ENCODE assay signal across 8 cellular contexts in the genomic region with DNA sequence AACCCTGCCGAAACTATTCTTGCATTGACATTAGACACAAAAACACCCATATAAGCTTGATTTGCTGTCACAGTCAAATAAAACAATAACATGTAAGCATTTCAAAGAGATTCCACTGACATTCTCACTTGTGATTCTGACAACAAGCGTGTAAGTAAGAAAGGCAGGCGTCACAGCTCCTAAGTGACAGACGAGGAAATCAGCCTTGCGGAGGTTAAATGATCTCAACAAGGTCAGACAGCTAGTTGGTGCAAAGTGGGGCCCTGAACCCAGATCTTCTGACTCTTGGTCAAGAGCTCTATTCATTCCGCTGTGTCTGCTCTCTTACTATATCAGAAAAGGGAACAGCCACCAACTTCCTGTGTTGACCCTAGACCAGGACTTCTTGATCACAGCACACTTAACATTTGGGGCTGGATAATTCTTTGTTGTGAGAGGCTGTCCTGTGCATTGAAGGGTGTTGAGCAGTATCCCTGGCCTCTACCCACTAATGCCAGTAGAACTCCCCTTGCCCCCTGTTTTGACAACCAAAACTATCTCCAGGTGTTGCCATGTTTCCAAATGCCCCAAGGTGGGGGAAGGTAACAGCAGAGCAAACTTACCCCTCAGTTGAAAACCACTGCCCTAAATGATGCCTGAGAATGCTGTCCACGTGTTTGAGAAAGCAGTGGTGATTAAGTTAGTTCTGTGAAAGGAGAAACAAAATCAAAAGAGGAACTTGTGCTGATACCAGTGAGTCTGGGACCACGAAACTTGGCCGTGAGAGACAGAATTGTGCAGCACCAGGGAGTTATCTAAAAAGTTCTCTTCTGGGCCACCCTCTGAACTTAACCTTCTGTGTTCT.
DNase-seq lines count a peak whose midpoint lies in the region; ATAC-seq and TF ChIP-seq lines count a peak whose summit lies in the region.

No MANE protein-coding gene starts in this region.

- no peak overlapping the region for H3K14ac ChIP-seq in neuronal stem cell (ENCODE audit: low read length)

- H3K4me3 ChIP-seq in neuronal stem cell (ENCODE audit: low read length in 2 of 2): no peak overlapping the region
- H3K4me3 ChIP-seq in suprapubic skin: no peak overlapping the region

- H3K4me2 ChIP-seq in neuronal stem cell (ENCODE audit: insufficient read depth, low read length, poor library complexity, severe bottlenecking): no peak overlapping the region

- no peaks in the 10 kb centered on the region for H3K79me1 ChIP-seq in neuronal stem cell (ENCODE audit: low read depth, low read length)

- H3K27me3 ChIP-seq in neuronal stem cell (ENCODE audit: control insufficient read depth in 3 of 3, insufficient read depth in 3 of 3, low read depth in 1 of 3, low read length in 3 of 3) (no peaks in the 10 kb centered on the region), suprapubic skin (no peaks in the 10 kb centered on the region)

- no peak overlapping the region for H3K27ac ChIP-seq in neuronal stem cell (replicated peaks; ENCODE audit: low read length)
- no peak overlapping the region for H3K27ac ChIP-seq in suprapubic skin

- no peak overlapping the region for H2BK15ac ChIP-seq in neuronal stem cell (ENCODE audit: low read length)

- no peak overlapping the region for H2AK5ac ChIP-seq in neuronal stem cell (ENCODE audit: low read depth, low read length)

- H3K36me3 ChIP-seq in neuronal stem cell (replicated peaks in 1 of 2; ENCODE audit: control insufficient read depth in 2 of 2, insufficient read depth in 2 of 2, low read length in 2 of 2): no peaks in the 10 kb centered on the region
- H3K36me3 ChIP-seq in suprapubic skin: no peaks in the 10 kb centered on the region

- TF ChIP-seq POLR2A in suprapubic skin (IDR thresholded peaks at IDR 0.05): no peak

- TF ChIP-seq CTCF in suprapubic skin (IDR thresholded peaks at IDR 0.05): no peak

- H3K9me3 ChIP-seq in neuronal stem cell (replicated peaks in 1 of 2; ENCODE audit: control insufficient read depth in 2 of 2, insufficient read depth in 1 of 2, low read depth in 1 of 2, low read length in 2 of 2) (no peaks in the 10 kb centered on the region), suprapubic skin (no peaks in the 10 kb centered on the region)

- TF ChIP-seq EP300 in suprapubic skin (IDR thresholded peaks at IDR 0.05): no peak

- peak; percentile 61 for DNase-seq in UCSD-AML1 (lab: John Stamatoyannopoulos, UW; ENCODE audit: unreplicated experiment)
- DNase-seq in neuronal stem cell (ENCODE audit: low spot score): no peak
- DNase-seq in stimulated activated CD4-positive, alpha-beta T cell treated with anti-CD3 and anti-CD28 coated beads, Interleukin-4, amount 100 ng/mL, for 4 hours: no peak
- no peak for DNase-seq in middle frontal gyrus (ENCODE audit: extremely low spot score, low spot score)
- DNase-seq in EL: no peak
- no peak for DNase-seq in suprapubic skin (ENCODE audit: low spot score in 2 of 2)

- no peak overlapping the region for H2BK5ac ChIP-seq in neuronal stem cell (ENCODE audit: low read length)

- no peak overlapping the region for H3K4ac ChIP-seq in neuronal stem cell (ENCODE audit: low read length)

- no peak overlapping the region for H3K9ac ChIP-seq in neuronal stem cell (ENCODE audit: low read depth, low read length, poor library complexity)

- no peak overlapping the region for H2BK12ac ChIP-seq in neuronal stem cell (ENCODE audit: low read length)

- ATAC-seq in GM18870 (IDR thresholded peaks at IDR 0.05; ENCODE audit: unreplicated experiment) (peak; percentile 75), HG03045 (IDR thresholded peaks at IDR 0.05; ENCODE audit: unreplicated experiment) (peak; percentile 61)

- H4K8ac ChIP-seq in neuronal stem cell (ENCODE audit: low read depth, low read length): no peak overlapping the region

- H2AFZ ChIP-seq in neuronal stem cell (ENCODE audit: low read length): peak overlapping the region; percentile 77

- H2BK120ac ChIP-seq in neuronal stem cell (ENCODE audit: low read depth, low read length): no peak overlapping the region

- H3K4me1 ChIP-seq in neuronal stem cell (ENCODE audit: control insufficient read depth in 2 of 2, insufficient read depth in 1 of 2, low read depth in 1 of 2, low read length in 2 of 2) (peaks cover 10 to 12% of the 10 kb centered on the region in 2 donors), suprapubic skin (peaks cover 46% of the 10 kb centered on the region)

- H3K18ac ChIP-seq in neuronal stem cell (ENCODE audit: low read length): no peak overlapping the region

- H3K23ac ChIP-seq in neuronal stem cell (ENCODE audit: low read depth, low read length, poor library complexity): no peak overlapping the region

- WGBS in neuronal stem cell (ENCODE audit: extremely low coverage in 2 of 2, insufficient read length in 2 of 2, insufficient replicate concordance in 1 of 2), 2 donors: no CpG with 5 or more reads among the region's 9 CpGs
- whole genome bisulfite sequencing in suprapubic skin: 87% methylated on average over 9 of the region's 9 CpGs

- no peak overlapping the region for H4K91ac ChIP-seq in neuronal stem cell (ENCODE audit: low read depth, low read length, poor library complexity)
